Comparison of ENCODE assay signal across 19 cellular contexts in genomic region chr4:12861422-12861821, GRCh38.
DNase-seq lines count a peak whose midpoint lies in the region; ATAC-seq and FAIRE-seq lines count a peak whose summit lies in the region.
"Had no signal": no experiment of that assay in that cellular context is flagged by ENCODE, and none has a peak within 500 bp of the region (broad histone marks: within the 10 kb centered on the region; RNA-seq: fewer than 3 reads in every experiment).

No MANE protein-coding gene starts in this region.

- peak in 2 of 3 experiments; percentile 18 to 24 for DNase-seq in NCI-H1417 (lab: John Stamatoyannopoulos, UW)
- no peak for DNase-seq in NCI-H1417 treated with DMSO at 0.1 percent for 48 hours (lab: John Stamatoyannopoulos, UW)
- DNase-seq in DMS53 (lab: John Stamatoyannopoulos, UW), result peak; percentile 18
- DNase-seq in NCI-H69 (lab: John Stamatoyannopoulos, UW), result peak; percentile 61
- DNase-seq in activated CD8-positive, alpha-beta T cell treated with anti-CD3 and anti-CD28 coated beads, Interleukin-2, amount 10 ng/mL, durations not matched to agents 7 days and 5 days, result no peak
- no peak for DNase-seq in urothelium cell line (ENCODE audit: low spot score)
- DNase-seq: Caco-2; CD4-positive, CD25-positive, alpha-beta regulatory T cell; CD8-positive, alpha-beta T cell; DMS153; DMS79 treated with DMSO at 0.1 percent for 48 hours; GF-D8; GOT3; HFFc6 had no signal

- POLR2A ChIA-PET in activated CD8-positive, alpha-beta T cell treated with anti-CD3 and anti-CD28 coated beads, Interleukin-2, amount 10 ng/mL, durations not matched to agents 7 days and 5 days (lab: Charles Lee), result no interaction called here

- ATAC-seq in activated CD8-positive, alpha-beta T cell treated with anti-CD3 and anti-CD28 coated beads, Interleukin-2, amount 10 ng/mL, durations not matched to agents 7 days and 5 days, result no peak
- ATAC-seq: CD8-positive, alpha-beta T cell had no signal

- CTCF ChIA-PET in activated CD8-positive, alpha-beta T cell treated with anti-CD3 and anti-CD28 coated beads, Interleukin-2, amount 10 ng/mL, durations not matched to agents 7 days and 5 days (lab: Charles Lee), result interaction anchor here (1.1 kb wide), 1 partner anchor 8 kb away, joined by 3 read pairs; no protein-coding TSS in a partner anchor

- no peaks in the 10 kb centered on the region for H3K36me3 Mint-ChIP-seq in activated CD8-positive, alpha-beta T cell treated with anti-CD3 and anti-CD28 coated beads, Interleukin-2, amount 10 ng/mL, durations not matched to agents 7 days and 5 days (ENCODE audit: low read depth)
- H3K36me3 Mint-ChIP-seq: CD4-positive, CD25-positive, alpha-beta regulatory T cell; CD8-positive, alpha-beta T cell had no signal

- H3K27ac Mint-ChIP-seq in activated CD8-positive, alpha-beta T cell treated with anti-CD3 and anti-CD28 coated beads, Interleukin-2, amount 10 ng/mL, durations not matched to agents 7 days and 5 days, result no peak overlapping the region
- H3K27ac Mint-ChIP-seq: B cell; CD4-positive, CD25-positive, alpha-beta regulatory T cell; CD8-positive, alpha-beta T cell; HFFc6 had no signal

- H3K9me3 Mint-ChIP-seq in activated CD8-positive, alpha-beta T cell treated with anti-CD3 and anti-CD28 coated beads, Interleukin-2, amount 10 ng/mL, durations not matched to agents 7 days and 5 days (ENCODE audit: insufficient read depth), result no peaks in the 10 kb centered on the region
- H3K9me3 Mint-ChIP-seq: CD8-positive, alpha-beta T cell; HFFc6 had no signal

- no peak overlapping the region for H3K4me3 Mint-ChIP-seq in activated CD8-positive, alpha-beta T cell treated with anti-CD3 and anti-CD28 coated beads, Interleukin-2, amount 10 ng/mL, durations not matched to agents 7 days and 5 days
- H3K4me3 Mint-ChIP-seq: B cell; CD4-positive, CD25-positive, alpha-beta regulatory T cell; CD8-positive, alpha-beta T cell; HFFc6 had no signal

- peaks cover 2% of the 10 kb centered on the region for H3K27me3 Mint-ChIP-seq in activated CD8-positive, alpha-beta T cell treated with anti-CD3 and anti-CD28 coated beads, Interleukin-2, amount 10 ng/mL, durations not matched to agents 7 days and 5 days (ENCODE audit: low read depth)
- H3K27me3 Mint-ChIP-seq: CD4-positive, CD25-positive, alpha-beta regulatory T cell had no signal

- no peaks in the 10 kb centered on the region for H3K4me1 Mint-ChIP-seq in activated CD8-positive, alpha-beta T cell treated with anti-CD3 and anti-CD28 coated beads, Interleukin-2, amount 10 ng/mL, durations not matched to agents 7 days and 5 days (ENCODE audit: low read depth)
- H3K4me1 Mint-ChIP-seq: B cell; CD4-positive, CD25-positive, alpha-beta regulatory T cell had no signal

- FAIRE-seq in urothelium cell line (lab: Jason Lieb, UNC), result no peak
- FAIRE-seq: A204.1, GM12891, GM18507, H54 had no signal

Comparison
In these comparisons a context has a peak if more than half of its experiments do, and no peak if none do; other contexts are left out.
1. DNase-seq: peak in NCI-H1417 (2 of 3), DMS53 (single experiment) and NCI-H69 (single experiment); none in NCI-H1417 treated with DMSO at 0.1 percent for 48 hours (single experiment), activated CD8-positive, alpha-beta T cell treated with anti-CD3 and anti-CD28 coated beads, Interleukin-2, amount 10 ng/mL, durations not matched to agents 7 days and 5 days (single experiment) and urothelium cell line (single experiment).